17 cellular contexts compared by ENCODE assay signal in genomic region chr20:34337982-34338756, GRCh38. TPM values are rescaled to one million over a fixed set of nuclear protein-coding genes. Genes with fewer than 3 reads are reported as not detected.
A peak's percentile ranks its signal among the peaks of the same experiment; 100 is the strongest.
DNase-seq lines count a peak whose midpoint lies in the region; ATAC-seq and TF ChIP-seq lines count a peak whose summit lies in the region.
"Had no signal": no experiment of that assay in that cellular context is flagged by ENCODE, and none has a peak within 500 bp of the region (broad histone marks: within the 10 kb centered on the region; RNA-seq: fewer than 3 reads in every experiment).

No MANE protein-coding gene starts in this region.

- H3K9me3 ChIP-seq in HEK293 (ENCODE audit: control insufficient read depth, insufficient read depth, low read depth, low read length) (no peaks in the 10 kb centered on the region), heart left ventricle (no peaks in the 10 kb centered on the region), PC-9 (ENCODE audit: insufficient read depth, low read depth) (no peaks in the 10 kb centered on the region)
- H3K9me3 ChIP-seq: mucosa of descending colon had no signal

- peak; percentile 4 for DNase-seq in activated effector memory CD4-positive, alpha-beta T cell treated with Interleukin-2 at 50 U/mL for 16 hours
- no peak for DNase-seq in activated effector memory CD4-positive, alpha-beta T cell treated with anti-CD3 and anti-CD28 coated beads, Interleukin-2, amount 50 U/mL, for 16 hours
- peak; percentile 25 for DNase-seq in activated CD4-positive, alpha-beta memory T cell treated with anti-CD3 and anti-CD28 coated beads, Interleukin-2, amount 10 ng/mL, durations not matched to agents 7 days and 5 days
- peak in 1 of 2 donors; percentile 59 for DNase-seq in stimulated activated effector memory CD8-positive, alpha-beta T cell treated with anti-CD3 and anti-CD28 coated beads, Interleukin-12 subunit alpha, Interleukin-12 subunit beta, amount 100 ng/mL, for 72 hours (ENCODE audit: low spot score in 2 of 2)
- no peak for DNase-seq in heart left ventricle
- no peak for DNase-seq in NCI-H1417 treated with DMSO at 0.1 percent for 48 hours (lab: John Stamatoyannopoulos, UW)
- no peak for DNase-seq in PC-9
- DNase-seq: kidney glomerular epithelial cell; mucosa of descending colon; NCI-H2081 treated with DMSO at 0.1 percent for 48 hours; NCI-H526 treated with DMSO at 0.1 percent for 48 hours; small intestine; stimulated activated naive CD8-positive, alpha-beta T cell treated with anti-CD3 and anti-CD28 coated beads, Interleukin-15, amount 100 ng/mL, for 72 hours had no signal

- CTCF ChIA-PET in HEK293 (lab: Yijun Ruan, JAX) = interaction anchor here (0.6 to 3.4 kb wide), 5 partner anchors 25 to 432 kb away, joined by 3 to 13 read pairs (median 7); no protein-coding TSS in a partner anchor
- CTCF ChIA-PET in activated CD4-positive, alpha-beta memory T cell treated with anti-CD3 and anti-CD28 coated beads, Interleukin-2, amount 10 ng/mL, durations not matched to agents 7 days and 5 days (lab: Charles Lee) = interaction anchor here (1.2 kb wide), 1 partner anchor 26 kb away, joined by 3 read pairs; no protein-coding TSS in a partner anchor
- CTCF ChIA-PET in PC-9 (lab: Charles Lee) = no interaction called here

- no peaks in the 10 kb centered on the region for H3K9me3 Mint-ChIP-seq in activated CD4-positive, alpha-beta memory T cell treated with anti-CD3 and anti-CD28 coated beads, Interleukin-2, amount 10 ng/mL, durations not matched to agents 7 days and 5 days
- H3K9me3 Mint-ChIP-seq in stimulated activated effector memory CD8-positive, alpha-beta T cell treated with anti-CD3 and anti-CD28 coated beads, Interleukin-12 subunit alpha, Interleukin-12 subunit beta, amount 100 ng/mL, for 72 hours = no peaks in the 10 kb centered on the region
- H3K9me3 Mint-ChIP-seq: dendritic cell treated with granulocyte-macrophage colony-stimulating factor and Interleukin-4, amounts not matched to agents 40 ng/mL and 50 ng/mL, for 4 days; stimulated activated naive CD8-positive, alpha-beta T cell treated with anti-CD3 and anti-CD28 coated beads, Interleukin-15, amount 100 ng/mL, for 72 hours; T-helper 2 cell treated with Interferon-gamma antibody and Interleukin-4, amounts not matched to agents 5 μg/mL and 100 μg/mL, for 36 hours had no signal

- peaks cover 39% of the 10 kb centered on the region for H3F3A ChIP-seq in PC-9 (ENCODE audit: insufficient read depth, low read depth)

- no TSS peak for BruUV-seq in PC-9 (replicated peaks; lab: Mats Ljungman, UMichigan)

- no peaks in the 10 kb centered on the region for H4K20me1 ChIP-seq in PC-9 (ENCODE audit: insufficient read depth)

- H3K9me2 ChIP-seq in PC-9 (ENCODE audit: insufficient read depth) = no peaks in the 10 kb centered on the region

- intact Hi-C loops in heart left ventricle (cut with DNase I) = no loop called here
- intact Hi-C loops in PC-9 (cut with micrococcal nuclease; ENCODE audit: unreplicated experiment) = no loop called here

- no peak for TF ChIP-seq CTCF in HEK293 (tag by site-specific recombination; IDR thresholded peaks at IDR 0.05)
- no peak for TF ChIP-seq CTCF in heart left ventricle (IDR thresholded peaks at IDR 0.05)
- TF ChIP-seq CTCF in PC-9 (conservative IDR thresholded peaks at IDR 0.05) = no peak

- peaks cover 3% of the 10 kb centered on the region for H3K4me1 Mint-ChIP-seq in activated CD4-positive, alpha-beta memory T cell treated with anti-CD3 and anti-CD28 coated beads, Interleukin-2, amount 10 ng/mL, durations not matched to agents 7 days and 5 days
- peaks cover 19% of the 10 kb centered on the region for H3K4me1 Mint-ChIP-seq in stimulated activated effector memory CD8-positive, alpha-beta T cell treated with anti-CD3 and anti-CD28 coated beads, Interleukin-12 subunit alpha, Interleukin-12 subunit beta, amount 100 ng/mL, for 72 hours
- H3K4me1 Mint-ChIP-seq: stimulated activated naive CD8-positive, alpha-beta T cell treated with anti-CD3 and anti-CD28 coated beads, Interleukin-15, amount 100 ng/mL, for 72 hours had no signal

- H3K27me3 ChIP-seq in heart left ventricle = no peaks in the 10 kb centered on the region
- no peaks in the 10 kb centered on the region for H3K27me3 ChIP-seq in PC-9 (ENCODE audit: insufficient read depth, low read depth)

- ATAC-seq in stimulated activated effector memory CD8-positive, alpha-beta T cell treated with anti-CD3 and anti-CD28 coated beads, Interleukin-12 subunit alpha, Interleukin-12 subunit beta, amount 100 ng/mL, for 72 hours = peak; percentile 86
- no peak for ATAC-seq in heart left ventricle
- ATAC-seq: mucosa of descending colon; stimulated activated naive CD8-positive, alpha-beta T cell treated with anti-CD3 and anti-CD28 coated beads, Interleukin-15, amount 100 ng/mL, for 72 hours had no signal

- no peak for TF ChIP-seq POLR2A in heart left ventricle (IDR thresholded peaks at IDR 0.05)

- POLR2A ChIA-PET in HEK293 (lab: Yijun Ruan, JAX) (interaction anchor here (1.3 kb wide), 1 partner anchor 25 kb away, joined by 5 read pairs; the partner anchor contains the start of gene ITCH), PC-9 (lab: Charles Lee; ENCODE audit: unreplicated experiment) (interaction anchor here (0.7 kb wide), 2 partner anchors 15 to 25 kb away, joined by 5 to 8 read pairs; partner anchors contain the start of gene ITCH)
- POLR2A ChIA-PET in activated CD4-positive, alpha-beta memory T cell treated with anti-CD3 and anti-CD28 coated beads, Interleukin-2, amount 10 ng/mL, durations not matched to agents 7 days and 5 days (lab: Charles Lee) = interaction anchor here (0.7 to 1.8 kb wide), 5 partner anchors 11 to 178 kb away, joined by 3 to 4 read pairs (median 4); partner anchors contain the start of genes DYNLRB1 and ITCH

- H3K27ac Mint-ChIP-seq in activated CD4-positive, alpha-beta memory T cell treated with anti-CD3 and anti-CD28 coated beads, Interleukin-2, amount 10 ng/mL, durations not matched to agents 7 days and 5 days = peak overlapping the region; percentile 75
- H3K27ac Mint-ChIP-seq in stimulated activated effector memory CD8-positive, alpha-beta T cell treated with anti-CD3 and anti-CD28 coated beads, Interleukin-12 subunit alpha, Interleukin-12 subunit beta, amount 100 ng/mL, for 72 hours = peak overlapping the region; percentile 63
- H3K27ac Mint-ChIP-seq: dendritic cell treated with granulocyte-macrophage colony-stimulating factor and Interleukin-4, amounts not matched to agents 40 ng/mL and 50 ng/mL, for 4 days; T-helper 2 cell treated with Interferon-gamma antibody and Interleukin-4, amounts not matched to agents 5 μg/mL and 100 μg/mL, for 36 hours had no signal

- no peak overlapping the region for H3K4me3 ChIP-seq in HEK293 (ENCODE audit: low read depth, low read length)
- no peak overlapping the region for H3K4me3 ChIP-seq in heart left ventricle
- no peak overlapping the region for H3K4me3 ChIP-seq in PC-9
- H3K4me3 ChIP-seq: mucosa of descending colon had no signal

- H3K79me2 ChIP-seq in PC-9 (ENCODE audit: low read depth) = no peaks in the 10 kb centered on the region
- H3K79me2 ChIP-seq: parathyroid adenoma had no signal

- no peaks in the 10 kb centered on the region for H3K27me3 Mint-ChIP-seq in activated CD4-positive, alpha-beta memory T cell treated with anti-CD3 and anti-CD28 coated beads, Interleukin-2, amount 10 ng/mL, durations not matched to agents 7 days and 5 days
- H3K27me3 Mint-ChIP-seq: dendritic cell treated with granulocyte-macrophage colony-stimulating factor and Interleukin-4, amounts not matched to agents 40 ng/mL and 50 ng/mL, for 4 days; stimulated activated naive CD8-positive, alpha-beta T cell treated with anti-CD3 and anti-CD28 coated beads, Interleukin-15, amount 100 ng/mL, for 72 hours had no signal

- H2AFZ ChIP-seq in PC-9 = no peak overlapping the region
- H2AFZ ChIP-seq: parathyroid adenoma had no signal

- H3K4me2 ChIP-seq in PC-9 = no peak overlapping the region

- no peaks in the 10 kb centered on the region for H3K36me3 Mint-ChIP-seq in activated CD4-positive, alpha-beta memory T cell treated with anti-CD3 and anti-CD28 coated beads, Interleukin-2, amount 10 ng/mL, durations not matched to agents 7 days and 5 days (ENCODE audit: low read depth)
- H3K36me3 Mint-ChIP-seq in stimulated activated effector memory CD8-positive, alpha-beta T cell treated with anti-CD3 and anti-CD28 coated beads, Interleukin-12 subunit alpha, Interleukin-12 subunit beta, amount 100 ng/mL, for 72 hours = no peaks in the 10 kb centered on the region

- peak overlapping the region; percentile 18 for H3K4me3 Mint-ChIP-seq in activated CD4-positive, alpha-beta memory T cell treated with anti-CD3 and anti-CD28 coated beads, Interleukin-2, amount 10 ng/mL, durations not matched to agents 7 days and 5 days
- H3K4me3 Mint-ChIP-seq in stimulated activated effector memory CD8-positive, alpha-beta T cell treated with anti-CD3 and anti-CD28 coated beads, Interleukin-12 subunit alpha, Interleukin-12 subunit beta, amount 100 ng/mL, for 72 hours = peak overlapping the region; percentile 58
- H3K4me3 Mint-ChIP-seq: dendritic cell treated with granulocyte-macrophage colony-stimulating factor and Interleukin-4, amounts not matched to agents 40 ng/mL and 50 ng/mL, for 4 days; stimulated activated naive CD8-positive, alpha-beta T cell treated with anti-CD3 and anti-CD28 coated beads, Interleukin-15, amount 100 ng/mL, for 72 hours; T-helper 2 cell treated with Interferon-gamma antibody and Interleukin-4, amounts not matched to agents 5 μg/mL and 100 μg/mL, for 36 hours had no signal

- peaks cover 5% of the 10 kb centered on the region; the same call in 1 of the 2 replicates for H3K4me1 ChIP-seq in HEK293 (ENCODE audit: control insufficient read depth, insufficient read depth, low read length)
- H3K4me1 ChIP-seq in heart left ventricle = no peaks in the 10 kb centered on the region
- peaks cover 41% of the 10 kb centered on the region for H3K4me1 ChIP-seq in PC-9 (replicated peaks; ENCODE audit: insufficient read depth)
- H3K4me1 ChIP-seq: parathyroid adenoma had no signal

- H3K27ac ChIP-seq in HEK293 (ENCODE audit: extremely low read depth, low read depth, low read length) (0 out of 2 replicates have a peak overlapping the region, but pooled peaks have one; percentile 9), heart left ventricle (no peak overlapping the region), PC-9 (no peak overlapping the region)
- H3K27ac ChIP-seq: parathyroid adenoma had no signal

- 87 to 92% (median 91%) methylated on average over 17 of the region's 17 CpGs for WGBS in heart left ventricle, 4 donors

- H3K36me3 ChIP-seq in HEK293 (ENCODE audit: control insufficient read depth in 2 of 2, insufficient read depth in 1 of 2, low read length in 2 of 2) (no peaks in the 10 kb centered on the region), heart left ventricle (no peaks in the 10 kb centered on the region), PC-9 (ENCODE audit: low read depth) (no peaks in the 10 kb centered on the region)

RNA-seq across cellular contexts. Expression of gene ITCH, which starts 24.9 kb away (rescaled TPM):
- total RNA-seq in activated CD4-positive, alpha-beta memory T cell treated with anti-CD3 and anti-CD28 coated beads, Interleukin-2, amount 10 ng/mL, durations not matched to agents 7 days and 5 days = 10 to 100 TPM; 55.5 to 56.7 TPM
- 10 to 100 TPM; 36.4 to 49.0 (median 40.3) TPM for total RNA-seq in heart left ventricle
- polyA plus RNA-seq in heart left ventricle = 10 to 100 TPM in 1 of 2 donors, 1 to 10 TPM in 1; 6.0 to 21.8 TPM
- total RNA-seq in PC-9 (2021) = 91.6 and 144 TPM in 2 replicates

RNA-seq across cellular contexts. Expression of gene AHCY, which starts 35.0 kb away (rescaled TPM):
- 10 to 100 TPM; 50.5 to 53.0 TPM for total RNA-seq in activated CD4-positive, alpha-beta memory T cell treated with anti-CD3 and anti-CD28 coated beads, Interleukin-2, amount 10 ng/mL, durations not matched to agents 7 days and 5 days
- total RNA-seq in heart left ventricle (100 to 1,000 TPM in 1 of 9 donors, 10 to 100 TPM in 8; 48.3 to 132 (median 57.2) TPM), PC-9 (2021) (247 and 273 TPM in 2 replicates)
- polyA plus RNA-seq in heart left ventricle = 10 to 100 TPM; 64.4 to 98.4 TPM

Comparison
In these comparisons a context has a peak if more than half of its experiments do, and no peak if none do; other contexts are left out.
1. DNase-seq: peak in activated effector memory CD4-positive, alpha-beta T cell treated with Interleukin-2 at 50 U/mL for 16 hours (single experiment) and activated CD4-positive, alpha-beta memory T cell treated with anti-CD3 and anti-CD28 coated beads, Interleukin-2, amount 10 ng/mL, durations not matched to agents 7 days and 5 days (single experiment); none in activated effector memory CD4-positive, alpha-beta T cell treated with anti-CD3 and anti-CD28 coated beads, Interleukin-2, amount 50 U/mL, for 16 hours (single experiment), heart left ventricle (0 of 5), NCI-H1417 treated with DMSO at 0.1 percent for 48 hours (single experiment) and PC-9 (0 of 2).